Comparison of ENCODE assay signal across 1 cellular context in the genomic region with DNA sequence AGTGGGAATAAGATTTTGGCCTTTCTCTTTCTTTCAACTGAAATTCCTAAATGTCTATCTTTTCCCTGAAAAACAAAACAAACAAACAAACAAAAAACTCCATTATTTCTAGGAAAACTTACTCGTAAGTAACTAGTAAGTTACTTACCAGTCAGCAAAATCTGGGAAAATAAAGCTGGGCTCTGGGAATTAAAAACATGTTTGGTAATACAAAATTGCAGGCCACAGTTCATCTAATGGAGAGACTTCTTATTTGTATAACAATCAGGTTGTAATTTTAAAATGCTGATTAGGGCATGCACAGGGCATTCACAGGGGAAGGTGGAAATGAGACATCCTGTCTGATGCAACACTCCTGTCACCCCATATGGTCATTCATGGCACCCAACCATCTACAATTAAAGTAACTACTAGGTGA.
TF ChIP-seq lines count a peak whose summit lies in the region.

No MANE protein-coding gene starts in this region.

TF ChIP-seq in HepG2, 621 proteins besides CTCF, POLR2A, EP300 and RAD21:
- no peak for TF ChIP-seq ZNF615 (CRISPR knock-in tag; IDR thresholded peaks at IDR 0.05; ENCODE audit: borderline replicate concordance)
- no peak for TF ChIP-seq SRSF9 (IDR thresholded peaks at IDR 0.05; ENCODE audit: borderline replicate concordance, insufficient read depth, low read depth, low read length, poor library complexity, severe bottlenecking)
- TF ChIP-seq ARNT2 (CRISPR knock-in tag; IDR thresholded peaks at IDR 0.05; ENCODE audit: low read depth): no peak
- TF ChIP-seq MAFK (conservative IDR thresholded peaks at IDR 0.05 in 1 of 2, IDR thresholded peaks at IDR 0.05 in 1 of 2; ENCODE audit: low read length in 2 of 2): peak; percentile 72 to 74
- no peak for TF ChIP-seq SKIL (CRISPR knock-in tag; IDR thresholded peaks at IDR 0.05; ENCODE audit: borderline replicate concordance)
- TF ChIP-seq KAT7 (CRISPR knock-in tag; IDR thresholded peaks at IDR 0.05; ENCODE audit: borderline replicate concordance): no peak
- TF ChIP-seq ZNF17 (CRISPR knock-in tag; IDR thresholded peaks at IDR 0.05): no peak
- no peak for TF ChIP-seq ZZZ3 (CRISPR knock-in tag; IDR thresholded peaks at IDR 0.05; ENCODE audit: borderline replicate concordance)
- TF ChIP-seq KMT2B (CRISPR knock-in tag; IDR thresholded peaks at IDR 0.05): no peak
- TF ChIP-seq DZIP1 (CRISPR knock-in tag; IDR thresholded peaks at IDR 0.05): no peak
- TF ChIP-seq, protein P1, sequence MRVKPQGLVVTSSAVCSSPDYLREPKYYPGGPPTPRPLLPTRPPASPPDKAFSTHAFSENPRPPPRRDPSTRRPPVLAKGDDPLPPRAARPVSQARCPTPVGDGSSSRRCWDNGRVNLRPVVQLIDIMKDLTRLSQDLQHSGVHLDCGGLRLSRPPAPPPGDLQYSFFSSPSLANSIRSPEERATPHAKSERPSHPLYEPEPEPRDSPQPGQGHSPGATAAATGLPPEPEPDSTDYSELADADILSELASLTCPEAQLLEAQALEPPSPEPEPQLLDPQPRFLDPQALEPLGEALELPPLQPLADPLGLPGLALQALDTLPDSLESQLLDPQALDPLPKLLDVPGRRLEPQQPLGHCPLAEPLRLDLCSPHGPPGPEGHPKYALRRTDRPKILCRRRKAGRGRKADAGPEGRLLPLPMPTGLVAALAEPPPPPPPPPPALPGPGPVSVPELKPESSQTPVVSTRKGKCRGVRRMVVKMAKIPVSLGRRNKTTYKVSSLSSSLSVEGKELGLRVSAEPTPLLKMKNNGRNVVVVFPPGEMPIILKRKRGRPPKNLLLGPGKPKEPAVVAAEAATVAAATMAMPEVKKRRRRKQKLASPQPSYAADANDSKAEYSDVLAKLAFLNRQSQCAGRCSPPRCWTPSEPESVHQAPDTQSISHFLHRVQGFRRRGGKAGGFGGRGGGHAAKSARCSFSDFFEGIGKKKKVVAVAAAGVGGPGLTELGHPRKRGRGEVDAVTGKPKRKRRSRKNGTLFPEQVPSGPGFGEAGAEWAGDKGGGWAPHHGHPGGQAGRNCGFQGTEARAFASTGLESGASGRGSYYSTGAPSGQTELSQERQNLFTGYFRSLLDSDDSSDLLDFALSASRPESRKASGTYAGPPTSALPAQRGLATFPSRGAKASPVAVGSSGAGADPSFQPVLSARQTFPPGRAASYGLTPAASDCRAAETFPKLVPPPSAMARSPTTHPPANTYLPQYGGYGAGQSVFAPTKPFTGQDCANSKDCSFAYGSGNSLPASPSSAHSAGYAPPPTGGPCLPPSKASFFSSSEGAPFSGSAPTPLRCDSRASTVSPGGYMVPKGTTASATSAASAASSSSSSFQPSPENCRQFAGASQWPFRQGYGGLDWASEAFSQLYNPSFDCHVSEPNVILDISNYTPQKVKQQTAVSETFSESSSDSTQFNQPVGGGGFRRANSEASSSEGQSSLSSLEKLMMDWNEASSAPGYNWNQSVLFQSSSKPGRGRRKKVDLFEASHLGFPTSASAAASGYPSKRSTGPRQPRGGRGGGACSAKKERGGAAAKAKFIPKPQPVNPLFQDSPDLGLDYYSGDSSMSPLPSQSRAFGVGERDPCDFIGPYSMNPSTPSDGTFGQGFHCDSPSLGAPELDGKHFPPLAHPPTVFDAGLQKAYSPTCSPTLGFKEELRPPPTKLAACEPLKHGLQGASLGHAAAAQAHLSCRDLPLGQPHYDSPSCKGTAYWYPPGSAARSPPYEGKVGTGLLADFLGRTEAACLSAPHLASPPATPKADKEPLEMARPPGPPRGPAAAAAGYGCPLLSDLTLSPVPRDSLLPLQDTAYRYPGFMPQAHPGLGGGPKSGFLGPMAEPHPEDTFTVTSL (CRISPR knock-in tag; IDR thresholded peaks at IDR 0.05; ENCODE audit: borderline replicate concordance): no peak
- TF ChIP-seq ZNF280D (CRISPR knock-in tag; IDR thresholded peaks at IDR 0.05): no peak
- peak; percentile 69 for TF ChIP-seq MAFF (IDR thresholded peaks at IDR 0.05; ENCODE audit: low read depth, low read length)
- no peak for TF ChIP-seq NPAS2 (CRISPR knock-in tag; IDR thresholded peaks at IDR 0.05; ENCODE audit: borderline replicate concordance)
- TF ChIP-seq, protein P2, sequence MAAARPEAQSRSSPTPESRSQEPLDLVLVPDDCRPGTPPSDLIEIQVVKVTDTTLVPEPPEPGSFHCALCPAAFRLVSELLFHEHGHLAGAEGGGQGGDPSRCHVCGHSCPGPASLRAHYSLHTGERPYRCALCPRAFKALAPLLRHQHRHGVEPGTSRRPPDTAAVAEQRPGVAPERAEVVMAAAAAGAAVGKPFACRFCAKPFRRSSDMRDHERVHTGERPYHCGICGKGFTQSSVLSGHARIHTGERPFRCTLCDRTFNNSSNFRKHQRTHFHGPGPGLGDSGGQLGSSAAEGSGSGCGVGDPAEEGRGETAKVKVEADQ (CRISPR knock-in tag; IDR thresholded peaks at IDR 0.05; ENCODE audit: borderline replicate concordance): no peak
- TF ChIP-seq HNF4A (CRISPR knock-in tag; IDR thresholded peaks at IDR 0.05): no peak
- TF ChIP-seq CEBPG (CRISPR knock-in tag; IDR thresholded peaks at IDR 0.05): 0 out of 2 replicates have a peak, but pooled peaks have one; percentile 6
- no peak for TF ChIP-seq NCOR1 (IDR thresholded peaks at IDR 0.05; ENCODE audit: borderline replicate concordance, low read length)
- no peak for TF ChIP-seq RFXANK (CRISPR knock-in tag; IDR thresholded peaks at IDR 0.05)
- TF ChIP-seq, protein P3, sequence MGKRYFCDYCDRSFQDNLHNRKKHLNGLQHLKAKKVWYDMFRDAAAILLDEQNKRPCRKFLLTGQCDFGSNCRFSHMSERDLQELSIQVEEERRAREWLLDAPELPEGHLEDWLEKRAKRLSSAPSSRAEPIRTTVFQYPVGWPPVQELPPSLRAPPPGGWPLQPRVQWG (CRISPR knock-in tag; IDR thresholded peaks at IDR 0.05; ENCODE audit: borderline replicate concordance, low read depth): no peak
- no peak for TF ChIP-seq CENPX (CRISPR knock-in tag; IDR thresholded peaks at IDR 0.05)
- TF ChIP-seq ATF4 (CRISPR knock-in tag; IDR thresholded peaks at IDR 0.05): peak in 1 of 2 experiments; percentile 87; a peak in 2 of 4 replicates
- no peak for TF ChIP-seq CBFB (CRISPR knock-in tag; IDR thresholded peaks at IDR 0.05)
- TF ChIP-seq HNF4G (IDR thresholded peaks at IDR 0.05; ENCODE audit: borderline replicate concordance, low read depth, low read length): no peak
- TF ChIP-seq HNF4G (CRISPR knock-in tag; IDR thresholded peaks at IDR 0.05; ENCODE audit: borderline replicate concordance, low read depth): no peak
- TF ChIP-seq ZC3H13 (CRISPR knock-in tag; IDR thresholded peaks at IDR 0.05): no peak
TF ChIP-seq in HepG2: peak in this region for 4.
